14 cellular contexts compared by ENCODE assay signal in genomic region chr13:99347911-99348451, GRCh38. TPM values are rescaled to one million over a fixed set of nuclear protein-coding genes. Genes with fewer than 3 reads are reported as not detected.
A peak's percentile ranks its signal among the peaks of the same experiment; 100 is the strongest.
DNase-seq lines count a peak whose midpoint lies in the region; ATAC-seq and TF ChIP-seq lines count a peak whose summit lies in the region.
"Had no signal": no experiment of that assay in that cellular context is flagged by ENCODE, and none has a peak within 500 bp of the region (broad histone marks: within the 10 kb centered on the region; RNA-seq: fewer than 3 reads in every experiment).

No MANE protein-coding gene starts in this region.

- H3K36me3 Mint-ChIP-seq in activated T-cell treated with anti-CD3 and anti-CD28 coated beads, Interleukin-2, amount 50 U/mL, for 72 hours (ENCODE audit: insufficient read depth in 2 of 2) = peaks cover 14 to 41% of the 10 kb centered on the region in 2 donors

- peak overlapping the region; percentile 68 for H3K27ac Mint-ChIP-seq in activated T-cell treated with anti-CD3 and anti-CD28 coated beads, Interleukin-2, amount 50 U/mL, for 72 hours

- peaks cover 81% of the 10 kb centered on the region for H3K4me1 Mint-ChIP-seq in activated T-cell treated with anti-CD3 and anti-CD28 coated beads, Interleukin-2, amount 50 U/mL, for 72 hours (ENCODE audit: low read depth)

- no peaks in the 10 kb centered on the region for H3K9me3 Mint-ChIP-seq in activated T-cell treated with anti-CD3 and anti-CD28 coated beads, Interleukin-2, amount 50 U/mL, for 72 hours

- peak overlapping the region in 1 of 2 donors; percentile 33 for H3K4me3 Mint-ChIP-seq in activated T-cell treated with anti-CD3 and anti-CD28 coated beads, Interleukin-2, amount 50 U/mL, for 72 hours

- H3K79me2 ChIP-seq in OCI-LY3 (ENCODE audit: low read length) = no peaks in the 10 kb centered on the region

- peak overlapping the region; percentile 41 for H3K9ac ChIP-seq in OCI-LY3 (ENCODE audit: low read length)

- no peak overlapping the region for H2AFZ ChIP-seq in OCI-LY3 (ENCODE audit: low read depth, low read length)

- no peaks in the 10 kb centered on the region for H3K27me3 Mint-ChIP-seq in activated T-cell treated with anti-CD3 and anti-CD28 coated beads, Interleukin-2, amount 50 U/mL, for 72 hours (ENCODE audit: low read depth)

- H3K9me3 ChIP-seq in OCI-LY3 (ENCODE audit: insufficient read depth, low read length) = no peaks in the 10 kb centered on the region
- H3K9me3 ChIP-seq: left lung had no signal

- no peaks in the 10 kb centered on the region; the same call in 1 of the 2 replicates for H3K27me3 ChIP-seq in OCI-LY3 (ENCODE audit: low read depth, low read length)
- H3K27me3 ChIP-seq: brain microvascular endothelial cell, left lung had no signal

- H3K4me3 ChIP-seq in OCI-LY3 (ENCODE audit: low read length) (peak overlapping the region; percentile 22), skeletal muscle cell (ENCODE audit: low read depth, low read length) (no peak overlapping the region)
- H3K4me3 ChIP-seq: left lung, skin epidermis had no signal

- H4K20me1 ChIP-seq in OCI-LY3 (ENCODE audit: insufficient read depth, low read length) = no peaks in the 10 kb centered on the region

- peak overlapping the region; percentile 80 for H3K4me2 ChIP-seq in OCI-LY3 (ENCODE audit: low read length)

- H3K36me3 ChIP-seq in OCI-LY3 (replicated peaks; ENCODE audit: low read depth, low read length) = peaks cover 13% of the 10 kb centered on the region

- DNase-seq in activated T-cell treated with anti-CD3 and anti-CD28 coated beads, Interleukin-2, amount 50 U/mL, for 72 hours = peak in 1 of 2 donors; percentile 35
- no peak for DNase-seq in activated T-cell treated with anti-CD3 and anti-CD28 coated beads, Interleukin-2, amount 50 U/mL, for 1 hour
- DNase-seq in skeletal muscle cell (ENCODE audit: low read depth) (peak; percentile 36), NCI-H2227 (lab: John Stamatoyannopoulos, UW; ENCODE audit: unreplicated experiment) (no peak), NCI-H82 (lab: John Stamatoyannopoulos, UW) (no peak), epidermal melanocyte (ENCODE audit: insufficient read length, low spot score) (no peak)
- DNase-seq: brain microvascular endothelial cell; left lung; NCI-H187 treated with DMSO at 0.1 percent for 48 hours; SHP77; stimulated activated naive CD8-positive, alpha-beta T cell treated with anti-CD3 and anti-CD28 coated beads, Interleukin-15, Interleukin-2, amounts not matched to agents 100 U/mL and 50 U/mL, for 24 hours had no signal

- ATAC-seq in activated T-cell treated with anti-CD3 and anti-CD28 coated beads, Interleukin-2, amount 50 U/mL, for 72 hours (replicated peaks in 1 of 2) = peak; percentile 12 to 43
- peak; percentile 69 for ATAC-seq in HG02763 (IDR thresholded peaks at IDR 0.05; ENCODE audit: unreplicated experiment)
- ATAC-seq: left lung; stimulated activated naive CD8-positive, alpha-beta T cell treated with anti-CD3 and anti-CD28 coated beads, Interleukin-15, Interleukin-2, amounts not matched to agents 100 U/mL and 50 U/mL, for 24 hours had no signal

- no peak for TF ChIP-seq CTCF in OCI-LY3 (IDR thresholded peaks at IDR 0.05; ENCODE audit: low read depth, low read length)

- peaks cover 63% of the 10 kb centered on the region for H3K4me1 ChIP-seq in OCI-LY3 (ENCODE audit: low read length)
- H3K4me1 ChIP-seq: left lung had no signal

- peak overlapping the region; percentile 83 for H3K27ac ChIP-seq in OCI-LY3 (ENCODE audit: low read length)
- H3K27ac ChIP-seq: brain microvascular endothelial cell, left lung had no signal

RNA-seq across cellular contexts. Expression of gene GPR183, which starts 40.8 kb away (rescaled TPM):
- 10 to 100 TPM; 32.8 to 57.5 TPM for total RNA-seq in activated T-cell treated with anti-CD3 and anti-CD28 coated beads, Interleukin-2, amount 50 U/mL, for 72 hours
